Comparison of ENCODE assay signal across 8 cellular contexts in the genomic region with DNA sequence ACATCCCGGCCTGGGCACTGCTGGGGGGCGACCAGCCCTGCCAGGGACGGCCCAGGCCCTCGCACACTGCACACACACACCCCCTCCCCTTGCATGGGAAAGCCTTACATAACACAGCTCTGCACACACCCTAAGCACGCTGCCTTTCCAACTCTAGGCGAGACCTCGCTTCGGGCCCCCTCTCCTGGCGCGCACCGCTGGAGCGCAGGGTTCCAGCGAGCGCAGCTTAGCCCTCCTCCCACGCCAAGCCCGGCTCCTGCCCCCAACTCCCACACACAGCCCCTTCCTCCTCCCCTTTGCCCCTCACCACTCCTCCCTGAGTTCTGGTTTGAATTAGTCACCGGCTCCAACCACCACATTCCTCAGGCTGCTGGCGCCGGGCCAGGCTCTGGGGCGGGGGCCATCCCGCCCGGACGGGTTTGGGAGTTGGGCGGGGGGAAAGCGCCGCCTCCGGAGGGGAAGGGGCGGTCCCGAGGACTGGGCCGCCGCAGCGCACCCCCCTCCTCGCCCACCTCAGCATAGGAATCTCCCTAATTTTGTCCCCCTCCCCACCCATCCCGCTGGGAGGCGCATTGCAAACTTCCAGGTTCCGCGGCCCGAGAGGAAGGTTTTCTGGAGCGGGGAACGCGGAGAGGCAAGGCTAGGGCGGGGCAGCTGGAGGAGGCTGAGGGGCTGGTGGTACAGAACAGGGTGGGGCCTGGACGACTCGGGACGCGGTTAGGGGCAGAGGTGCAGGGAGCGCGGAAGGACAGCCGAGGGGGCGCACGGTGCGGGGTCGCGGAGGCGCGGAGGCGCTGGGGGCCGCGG. TPM values are rescaled to one million over a fixed set of nuclear protein-coding genes. Genes with fewer than 3 reads are reported as not detected.
DNase-seq lines count a peak whose midpoint lies in the region; TF ChIP-seq lines count a peak whose summit lies in the region.

No MANE protein-coding gene starts in this region.

- H3K36me3 Mint-ChIP-seq in activated naive CD4-positive, alpha-beta T cell treated with anti-CD3 and anti-CD28 coated beads for 36 hours (ENCODE audit: low read depth), result no peaks in the 10 kb centered on the region
- no peaks in the 10 kb centered on the region for H3K36me3 Mint-ChIP-seq in nephron (ENCODE audit: low read depth)

- H3K4me3 ChIP-seq in vagina, result peak overlapping the region; percentile 99 to 100

- no peak overlapping the region for H3K27ac Mint-ChIP-seq in activated naive CD4-positive, alpha-beta T cell treated with anti-CD3 and anti-CD28 coated beads for 36 hours
- peak overlapping the region; percentile 95 to 97 (median 97) for H3K27ac Mint-ChIP-seq in nephron

- H3K4me1 Mint-ChIP-seq in activated naive CD4-positive, alpha-beta T cell treated with anti-CD3 and anti-CD28 coated beads for 36 hours (ENCODE audit: low read depth), result peaks cover 59% of the 10 kb centered on the region
- peaks cover 65% of the 10 kb centered on the region for H3K4me1 Mint-ChIP-seq in nephron

- H3K9me3 Mint-ChIP-seq in activated naive CD4-positive, alpha-beta T cell treated with anti-CD3 and anti-CD28 coated beads for 36 hours, result no peaks in the 10 kb centered on the region
- no peaks in the 10 kb centered on the region for H3K9me3 Mint-ChIP-seq in nephron

- H3K27me3 ChIP-seq in vagina, result no peaks in the 10 kb centered on the region

- peak in 1 of 2 donors; percentile 64 for TF ChIP-seq POLR2A in vagina (IDR thresholded peaks at IDR 0.05)

- H3K4me1 ChIP-seq in vagina, result peaks cover 75% of the 10 kb centered on the region

- H3K27me3 Mint-ChIP-seq in activated naive CD4-positive, alpha-beta T cell treated with anti-CD3 and anti-CD28 coated beads for 36 hours (ENCODE audit: low read depth), result peaks cover 4% of the 10 kb centered on the region
- H3K27me3 Mint-ChIP-seq in nephron (ENCODE audit: low read depth), result peaks cover 18% of the 10 kb centered on the region

- peak overlapping the region; percentile 100 for H3K27ac ChIP-seq in vagina

- in situ Hi-C loops in GM13977 (cut with MboI; ENCODE audit: low pct_unique_long_range_greater_than_20kb, low sequenced_read_pairs, unreplicated experiment), result no loop called here

- CTCF ChIA-PET in activated naive CD4-positive, alpha-beta T cell treated with anti-CD3 and anti-CD28 coated beads for 36 hours (lab: Charles Lee), result interaction anchor here (4.5 to 4.6 kb wide), 3 partner anchors 13 to 150 kb away, joined by 33 to 96 read pairs (median 61); no protein-coding TSS in a partner anchor

- H3K4me3 Mint-ChIP-seq in activated naive CD4-positive, alpha-beta T cell treated with anti-CD3 and anti-CD28 coated beads for 36 hours, result peak overlapping the region; percentile 77
- H3K4me3 Mint-ChIP-seq in nephron, result peak overlapping the region; percentile 98 to 100 (median 99)

- no peaks in the 10 kb centered on the region for H3K36me3 ChIP-seq in vagina

- H3K9me3 ChIP-seq in vagina, result no peaks in the 10 kb centered on the region

- intact Hi-C loops in activated naive CD4-positive, alpha-beta T cell treated with anti-CD3 and anti-CD28 coated beads for 36 hours (cut with micrococcal nuclease), result loop anchor here (1.0 kb wide), 1 partner anchor 10 kb away; no protein-coding TSS in a partner anchor
- intact Hi-C loops in vagina (cut with DNase I), result loop anchor here (1.0 to 2.0 kb wide), 2 partner anchors 29 to 147 kb away; no protein-coding TSS in a partner anchor

- DNase-seq in NCI-H2196 (lab: John Stamatoyannopoulos, UW; ENCODE audit: unreplicated experiment) (peak; percentile 20), NCI-H2196 treated with DMSO at 0.1 percent for 48 hours (lab: John Stamatoyannopoulos, UW; ENCODE audit: unreplicated experiment) (no peak), OCI-M2 (lab: John Stamatoyannopoulos, UW; ENCODE audit: unreplicated experiment) (peak; percentile 48), fibroblast of the conjunctiva (ENCODE audit: low read depth) (peak; percentile 91), vagina (ENCODE audit: extremely low spot score in 2 of 2) (peak in 1 of 2 donors; percentile 96), GM13977 (ENCODE audit: low spot score) (no peak)
- peak; percentile 61 for DNase-seq in activated naive CD4-positive, alpha-beta T cell treated with anti-CD3 and anti-CD28 coated beads for 36 hours

- TF ChIP-seq CTCF in nephron (IDR thresholded peaks at IDR 0.05; ENCODE audit: unreplicated experiment in 3 of 3) (peak in 1 of 3 experiments; percentile 32), vagina (IDR thresholded peaks at IDR 0.05) (peak in 1 of 3 experiments; percentile 6), GM13977 (IDR thresholded peaks at IDR 0.05; ENCODE audit: extremely low read depth, insufficient read depth, missing control alignments) (no peak)

RNA-seq across cellular contexts. Expression of a gene that starts 1.0 kb away (rescaled TPM):
- 1 to 10 TPM; 9.2 to 9.4 TPM for total RNA-seq in activated naive CD4-positive, alpha-beta T cell treated with anti-CD3 and anti-CD28 coated beads for 36 hours
- 828 TPM for total RNA-seq in vagina

RNA-seq across cellular contexts. Expression of a gene that starts 28.1 kb away (rescaled TPM):
- 1,000 to 10,000 TPM; 2,282 to 2,440 TPM for total RNA-seq in activated naive CD4-positive, alpha-beta T cell treated with anti-CD3 and anti-CD28 coated beads for 36 hours
- total RNA-seq in vagina, result 1,183 TPM

RNA-seq across cellular contexts. Expression of a gene that starts 45.7 kb away (rescaled TPM):
- 10 to 100 TPM; 38.2 to 42.0 TPM for total RNA-seq in activated naive CD4-positive, alpha-beta T cell treated with anti-CD3 and anti-CD28 coated beads for 36 hours
- total RNA-seq in vagina, result 12.0 TPM

RNA-seq across cellular contexts. Expression of a gene that starts 56.0 kb away (rescaled TPM):
- 100 to 1,000 TPM; 191 to 197 TPM for total RNA-seq in activated naive CD4-positive, alpha-beta T cell treated with anti-CD3 and anti-CD28 coated beads for 36 hours
- total RNA-seq in vagina, result 96.3 TPM

Comparison
In these comparisons a context has a peak if more than half of its experiments do, and no peak if none do; other contexts are left out.
1. DNase-seq: peak in NCI-H2196 (single experiment), OCI-M2 (single experiment), activated naive CD4-positive, alpha-beta T cell treated with anti-CD3 and anti-CD28 coated beads for 36 hours (single experiment) and fibroblast of the conjunctiva (single experiment); none in NCI-H2196 treated with DMSO at 0.1 percent for 48 hours (single experiment) and GM13977 (single experiment).
2. RNA of a gene that starts 1.0 kb away (total RNA-seq): 828 TPM in vagina (single experiment); 9.2 to 9.4 TPM in activated naive CD4-positive, alpha-beta T cell treated with anti-CD3 and anti-CD28 coated beads for 36 hours; every median in the first group is over 10 times any median in the second.